8 cellular contexts compared by ENCODE assay signal in genomic region chr11:75384438-75385080, GRCh38. TPM values are rescaled to one million over a fixed set of nuclear protein-coding genes. Genes with fewer than 3 reads are reported as not detected.
DNase-seq lines count a peak whose midpoint lies in the region; ATAC-seq and TF ChIP-seq lines count a peak whose summit lies in the region.

No MANE protein-coding gene starts in this region.

- H4K20me1 ChIP-seq in Karpas-422 (ENCODE audit: insufficient read depth, low read depth, low read length) = no peaks in the 10 kb centered on the region

- H3K4me3 Mint-ChIP-seq in activated T-helper 17 cell treated with anti-CD3 and anti-CD28 coated beads, Interleukin-2, amount 50 U/mL, for 72 hours = peak overlapping the region; percentile 17
- no peak overlapping the region for H3K4me3 Mint-ChIP-seq in neural crest cell

- H3K36me3 ChIP-seq in Karpas-422 (ENCODE audit: insufficient read depth, low read length) = no peaks in the 10 kb centered on the region
- no peaks in the 10 kb centered on the region for H3K36me3 ChIP-seq in RWPE2 (ENCODE audit: low read depth)

- no peaks in the 10 kb centered on the region for H3K9me3 Mint-ChIP-seq in activated T-helper 17 cell treated with anti-CD3 and anti-CD28 coated beads, Interleukin-2, amount 50 U/mL, for 72 hours
- no peaks in the 10 kb centered on the region for H3K9me3 Mint-ChIP-seq in neural crest cell

- H2AFZ ChIP-seq in Karpas-422 (ENCODE audit: low read length) = no peak overlapping the region

- H3K27me3 ChIP-seq in Karpas-422 (ENCODE audit: low read length) (no peaks in the 10 kb centered on the region), RWPE2 (ENCODE audit: insufficient read depth, poor library complexity, severe bottlenecking) (no peaks in the 10 kb centered on the region)

- H3K4me1 ChIP-seq in Karpas-422 (ENCODE audit: low read length) (peaks cover 2% of the 10 kb centered on the region; the same call in 1 of the 2 replicates), RWPE2 (ENCODE audit: insufficient read depth, poor library complexity, severe bottlenecking) (peaks cover 6% of the 10 kb centered on the region)

- no peak overlapping the region for H3K4me3 ChIP-seq in Karpas-422 (ENCODE audit: low read length)
- H3K4me3 ChIP-seq in RWPE2 (ENCODE audit: severe bottlenecking) = no peak overlapping the region
- no peak overlapping the region for H3K4me3 ChIP-seq in fibroblast of pulmonary artery (replicated peaks; ENCODE audit: low read depth, low read length)

- no peaks in the 10 kb centered on the region for H3K9me2 ChIP-seq in Karpas-422 (replicated peaks; ENCODE audit: insufficient read depth, low read length)

- H3K27ac Mint-ChIP-seq in activated T-helper 17 cell treated with anti-CD3 and anti-CD28 coated beads, Interleukin-2, amount 50 U/mL, for 72 hours = peak overlapping the region; percentile 5
- H3K27ac Mint-ChIP-seq in neural crest cell (ENCODE audit: unreplicated experiment) = no peak overlapping the region

- H3K79me2 ChIP-seq in Karpas-422 (ENCODE audit: low read length) = no peaks in the 10 kb centered on the region

- no peaks in the 10 kb centered on the region for H3K27me3 Mint-ChIP-seq in activated T-helper 17 cell treated with anti-CD3 and anti-CD28 coated beads, Interleukin-2, amount 50 U/mL, for 72 hours
- peaks cover 11% of the 10 kb centered on the region for H3K27me3 Mint-ChIP-seq in neural crest cell (ENCODE audit: low read depth)

- H3K9ac ChIP-seq in Karpas-422 (ENCODE audit: low read length) = no peak overlapping the region

- H3K27ac ChIP-seq in Karpas-422 (ENCODE audit: low read length) (no peak overlapping the region), RWPE2 (ENCODE audit: poor library complexity, severe bottlenecking) (no peak overlapping the region), substantia nigra (ENCODE audit: low read depth, low read length, poor library complexity, severe bottlenecking) (no peak overlapping the region)

- TF ChIP-seq CTCF in RWPE2 (IDR thresholded peaks at IDR 0.05; ENCODE audit: poor library complexity, severe bottlenecking) (peak; percentile 97), fibroblast of pulmonary artery (IDR thresholded peaks at IDR 0.05; ENCODE audit: low read length, missing control alignments) (peak; percentile 97), neural crest cell (conservative IDR thresholded peaks at IDR 0.05) (peak; percentile 99)

- DNase-seq in D341Med (ENCODE audit: low spot score) (peak; percentile 87), Karpas-422 (peak; percentile 88), RWPE2 (ENCODE audit: low spot score) (no peak), fibroblast of pulmonary artery (ENCODE audit: low read depth) (peak; percentile 71), neural crest cell (ENCODE audit: low read depth, low spot score) (peak; percentile 73), substantia nigra (lab: John Stamatoyannopoulos, UW) (peak in 48 of 49 donors; percentile 5 to 84 (median 66))

- peaks cover 9% of the 10 kb centered on the region for H3K4me1 Mint-ChIP-seq in activated T-helper 17 cell treated with anti-CD3 and anti-CD28 coated beads, Interleukin-2, amount 50 U/mL, for 72 hours
- H3K4me1 Mint-ChIP-seq in neural crest cell = peaks cover 9% of the 10 kb centered on the region

- H3K9me3 ChIP-seq in Karpas-422 (ENCODE audit: low read length) (no peaks in the 10 kb centered on the region), RWPE2 (ENCODE audit: severe bottlenecking) (no peaks in the 10 kb centered on the region)

- H3K4me2 ChIP-seq in Karpas-422 (ENCODE audit: low read depth, low read length, poor library complexity, severe bottlenecking) = no peak overlapping the region

- H3K36me3 Mint-ChIP-seq in activated T-helper 17 cell treated with anti-CD3 and anti-CD28 coated beads, Interleukin-2, amount 50 U/mL, for 72 hours (ENCODE audit: low read depth) = no peaks in the 10 kb centered on the region
- no peaks in the 10 kb centered on the region for H3K36me3 Mint-ChIP-seq in neural crest cell (ENCODE audit: low read depth)

- ATAC-seq in RWPE2 (ENCODE audit: low read depth) (peak; percentile 73), HG03354 (IDR thresholded peaks at IDR 0.05; ENCODE audit: poor library complexity, severe bottlenecking, unreplicated experiment) (no peak)
- ATAC-seq in activated T-helper 17 cell treated with anti-CD3 and anti-CD28 coated beads, Interleukin-2, amount 50 U/mL, for 72 hours (replicated peaks) = peak; percentile 85

RNA-seq across cellular contexts. Expression of gene RPS3, which starts 14.8 kb away (rescaled TPM):
- total RNA-seq in Karpas-422 (2014; rRNA removed; shearing (Covaris generic); ENCODE audit: low replicate concordance) = 2,332 and 2,975 TPM in 2 replicates
- 1,000 to 10,000 TPM; 4,623 to 5,372 TPM for total RNA-seq in activated T-helper 17 cell treated with anti-CD3 and anti-CD28 coated beads, Interleukin-2, amount 50 U/mL, for 72 hours
- 3,598 and 3,664 TPM in 2 replicates for total RNA-seq in neural crest cell

RNA-seq across cellular contexts. Expression of gene ARRB1, which starts 33.1 kb away (rescaled TPM):
- total RNA-seq in Karpas-422 (2014; rRNA removed; shearing (Covaris generic); ENCODE audit: low replicate concordance) = not detected in 2 replicates
- 10 to 100 TPM; 10.7 to 14.7 TPM for total RNA-seq in activated T-helper 17 cell treated with anti-CD3 and anti-CD28 coated beads, Interleukin-2, amount 50 U/mL, for 72 hours
- total RNA-seq in neural crest cell = 53.8 and 56.5 TPM in 2 replicates

RNA-seq across cellular contexts. Expression of gene KLHL35, which starts 48.4 kb away (rescaled TPM):
- 1.3 and 8.5 TPM in 2 replicates for total RNA-seq in Karpas-422 (2014; rRNA removed; shearing (Covaris generic); ENCODE audit: low replicate concordance)
- total RNA-seq in activated T-helper 17 cell treated with anti-CD3 and anti-CD28 coated beads, Interleukin-2, amount 50 U/mL, for 72 hours = 1 to 10 TPM in 1 of 2 donors, under 1 TPM in 1; 0.50 to 1.2 TPM
- total RNA-seq in neural crest cell = 9.4 and 11.6 TPM in 2 replicates

Comparison
In these comparisons a context has a peak if more than half of its experiments do, and no peak if none do; other contexts are left out.
1. RNA of gene ARRB1, which starts 33.1 kb away (total RNA-seq): 53.8 to 56.5 TPM in neural crest cell and 10.7 to 14.7 TPM in activated T-helper 17 cell treated with anti-CD3 and anti-CD28 coated beads, Interleukin-2, amount 50 U/mL, for 72 hours; not detected in Karpas-422; every median in the first group is over 10 times any median in the second.
2. Peak in every context shown above with its lines, with median percentiles within 50 percentile points of each other: CTCF ChIP-seq.